ENCODE assay signal across 25 cellular contexts in genomic region chr4:47203593-47203992, GRCh38.
"Had no signal": no experiment of that assay in that cellular context is flagged by ENCODE, and none has a peak within 500 bp of the region (broad histone marks: within the 10 kb centered on the region; RNA-seq: fewer than 3 reads in every experiment).

No MANE protein-coding gene starts in this region.

- H3K9ac ChIP-seq: SK-N-SH had no signal

- H3K9me2 ChIP-seq: SK-N-SH had no signal

- DNase-seq: activated CD4-positive, alpha-beta memory T cell treated with anti-CD3 and anti-CD28 coated beads for 36 hours; activated CD4-positive, alpha-beta T cell treated with anti-CD3 and anti-CD28 coated beads, Interleukin-2, amount 10 ng/mL, durations not matched to agents 7 days and 5 days; activated CD4-positive, CD25-positive, alpha-beta regulatory T cell; activated CD8-positive, alpha-beta memory T cell treated with anti-CD3 and anti-CD28 coated beads for 24 hours; activated gamma-delta T cell; activated naive CD4-positive, alpha-beta T cell treated with anti-CD3 and anti-CD28 coated beads for 36 hours; activated T-cell treated with anti-CD3 and anti-CD28 coated beads, Interleukin-2, amount 50 U/mL, for 48 hours; brain microvascular endothelial cell; Karpas-422; NCI-H146; NCI-H1930; NCI-H345; NCI-H510A; NCI-H526 treated with DMSO at 0.1 percent for 48 hours; NCI-H82; NK-92 treated with Interleukin-12 subunit alpha and Interleukin-12 subunit beta, amount 100 ng/mL, for 24 hours; OCI-M1; RPMI8226; SK-N-SH; T-helper 1 cell had no signal

- H3K36me3 ChIP-seq: brain microvascular endothelial cell, cardiac muscle cell had no signal

- H3K9me3 ChIP-seq: SK-N-SH had no signal

- H3K27ac ChIP-seq: brain microvascular endothelial cell, cardiac muscle cell, VCaP had no signal

- H3K4me3 ChIP-seq: cardiac muscle cell had no signal

- H3K4me2 ChIP-seq: SK-N-SH had no signal

- H3K27me3 ChIP-seq: brain microvascular endothelial cell, cardiac muscle cell had no signal

- ATAC-seq: activated T-helper 17 cell treated with anti-CD3 and anti-CD28 coated beads, Interleukin-2, amount 50 U/mL, for 72 hours; Panc1; Right ventricle myocardium inferior had no signal
